ENCODE assay signal across 36 cellular contexts in genomic region chr20:33388268-33388667, GRCh38.
"Had no signal": no experiment of that assay in that cellular context is flagged by ENCODE, and none has a peak within 500 bp of the region (broad histone marks: within the 10 kb centered on the region; RNA-seq: fewer than 3 reads in every experiment).

No MANE protein-coding gene starts in this region.

- H3K27ac ChIP-seq: body of pancreas, brain microvascular endothelial cell, breast epithelium, VCaP had no signal

- H3K27me3 ChIP-seq: adrenal gland, body of pancreas, brain microvascular endothelial cell, breast epithelium had no signal

- H3K36me3 ChIP-seq: breast epithelium had no signal

- ATAC-seq: activated CD8-positive, alpha-beta T cell treated with anti-CD3 and anti-CD28 coated beads for 36 hours; activated naive CD4-positive, alpha-beta T cell treated with anti-CD3 and anti-CD28 coated beads, Interleukin-2, amount 50 U/mL, for 72 hours; activated T-cell treated with anti-CD3 and anti-CD28 coated beads, Interleukin-2, amount 50 U/mL, for 4 hours; activated T-cell treated with anti-CD3 and anti-CD28 coated beads, Interleukin-2, amount 50 U/mL, for 72 hours; activated T-helper 17 cell treated with anti-CD3 and anti-CD28 coated beads, Interleukin-2, amount 50 U/mL, for 72 hours; body of pancreas had no signal

- DNase-seq: activated B cell treated with CpG ODN at 0.5 μM for 24 hours; activated CD4-positive, alpha-beta memory T cell treated with anti-CD3 and anti-CD28 coated beads for 36 hours; activated CD4-positive, alpha-beta T cell treated with anti-CD3 and anti-CD28 coated beads for 4 hours; activated CD4-positive, alpha-beta T cell treated with anti-CD3 and anti-CD28 coated beads, Interleukin-2, amount 50 U/mL, for 1 hour; activated CD4-positive, alpha-beta T cell treated with anti-CD3 and anti-CD28 coated beads, Interleukin-2, amount 50 U/mL, for 4 hours; activated CD4-positive, CD25-positive, alpha-beta regulatory T cell treated with anti-CD3 and anti-CD28 coated beads, Interleukin-2, amount 50 U/mL, for 72 hours; activated CD8-positive, alpha-beta memory T cell treated with anti-CD3 and anti-CD28 coated beads, Interleukin-2, amount 50 U/mL, for 4 hours; activated CD8-positive, alpha-beta T cell treated with anti-CD3 and anti-CD28 coated beads for 36 hours; activated gamma-delta T cell treated with Interleukin-2 at 50 U/mL for 16 hours; activated naive CD4-positive, alpha-beta T cell; activated naive CD4-positive, alpha-beta T cell treated with anti-CD3 and anti-CD28 coated beads for 36 hours; activated naive CD4-positive, alpha-beta T cell treated with anti-CD3 and anti-CD28 coated beads, Interleukin-2, amount 50 U/mL, for 16 hours; activated naive CD8-positive, alpha-beta T cell treated with anti-CD3 and anti-CD28 coated beads for 36 hours; activated T-cell treated with anti-CD3 and anti-CD28 coated beads for 4 hours; activated T-cell treated with anti-CD3 and anti-CD28 coated beads, Interleukin-2, amount 50 U/mL, for 1 hour; activated T-cell treated with anti-CD3 and anti-CD28 coated beads, Interleukin-2, amount 50 U/mL, for 4 hours; activated T-cell treated with anti-CD3 and anti-CD28 coated beads, Interleukin-2, amount 50 U/mL, for 72 hours; adrenal gland; amniotic stem cell; aorta; body of pancreas; brain microvascular endothelial cell; central memory CD4-positive, alpha-beta T cell; cerebellar nuclear complex; T-helper 1 cell; T-helper 2 cell; T-helper 9 cell had no signal

- H3K9me3 ChIP-seq: adrenal gland, body of pancreas, breast epithelium had no signal

- FAIRE-seq: astrocyte, TTC549 had no signal

- H3K27me3 Mint-ChIP-seq: activated B cell treated with CpG ODN at 0.5 μM for 24 hours; activated CD4-positive, alpha-beta memory T cell treated with anti-CD3 and anti-CD28 coated beads for 36 hours; activated CD8-positive, alpha-beta T cell treated with anti-CD3 and anti-CD28 coated beads for 36 hours; activated naive CD8-positive, alpha-beta T cell treated with anti-CD3 and anti-CD28 coated beads for 36 hours; activated T-helper 17 cell treated with anti-CD3 and anti-CD28 coated beads, Interleukin-2, amount 50 U/mL, for 72 hours had no signal

- H3K4me3 Mint-ChIP-seq: activated B cell treated with CpG ODN at 0.5 μM for 24 hours; activated CD4-positive, alpha-beta memory T cell treated with anti-CD3 and anti-CD28 coated beads for 36 hours; activated CD8-positive, alpha-beta T cell treated with anti-CD3 and anti-CD28 coated beads for 36 hours; activated naive CD4-positive, alpha-beta T cell treated with anti-CD3 and anti-CD28 coated beads for 36 hours; activated naive CD8-positive, alpha-beta T cell treated with anti-CD3 and anti-CD28 coated beads for 36 hours; activated T-cell treated with anti-CD3 and anti-CD28 coated beads, Interleukin-2, amount 50 U/mL, for 4 hours; activated T-cell treated with anti-CD3 and anti-CD28 coated beads, Interleukin-2, amount 50 U/mL, for 72 hours; activated T-helper 1 cell treated with anti-CD3 and anti-CD28 coated beads, Interleukin-12 subunit alpha, Interleukin-12 subunit beta, Interleukin-2, Interleukin-4 antibody, amounts not matched to agents 30 ng/mL and 10 ng/mL and 1 ng/mL, durations not matched to agents 14 hours and 24 hours and 36 hours; activated T-helper 17 cell treated with anti-CD3 and anti-CD28 coated beads, Interleukin-2, amount 50 U/mL, for 72 hours; T-helper 1 cell treated with Interleukin-12 subunit alpha and Interleukin-12 subunit beta and Interleukin-4 antibody, amounts not matched to agents 30 μg/mL and 1 μg/mL, for 36 hours; T-helper 2 cell treated with Interferon-gamma antibody and Interleukin-4, amounts not matched to agents 5 μg/mL and 100 μg/mL, for 36 hours had no signal

- H3K27ac Mint-ChIP-seq: activated B cell treated with CpG ODN at 0.5 μM for 24 hours; activated CD4-positive, alpha-beta memory T cell treated with anti-CD3 and anti-CD28 coated beads for 36 hours; activated CD8-positive, alpha-beta T cell treated with anti-CD3 and anti-CD28 coated beads for 36 hours; activated naive CD4-positive, alpha-beta T cell treated with anti-CD3 and anti-CD28 coated beads for 36 hours; activated naive CD8-positive, alpha-beta T cell treated with anti-CD3 and anti-CD28 coated beads for 36 hours; activated T-cell treated with anti-CD3 and anti-CD28 coated beads, Interleukin-2, amount 50 U/mL, for 72 hours; activated T-helper 1 cell treated with anti-CD3 and anti-CD28 coated beads, Interleukin-12 subunit alpha, Interleukin-12 subunit beta, Interleukin-2, Interleukin-4 antibody, amounts not matched to agents 30 ng/mL and 10 ng/mL and 1 ng/mL, durations not matched to agents 14 hours and 24 hours and 36 hours; activated T-helper 17 cell treated with anti-CD3 and anti-CD28 coated beads, Interleukin-2, amount 50 U/mL, for 72 hours; T-helper 1 cell treated with Interleukin-12 subunit alpha and Interleukin-12 subunit beta and Interleukin-4 antibody, amounts not matched to agents 30 μg/mL and 1 μg/mL, for 36 hours; T-helper 2 cell treated with Interferon-gamma antibody and Interleukin-4, amounts not matched to agents 5 μg/mL and 100 μg/mL, for 36 hours had no signal

- H3K4me1 Mint-ChIP-seq: activated T-helper 17 cell treated with anti-CD3 and anti-CD28 coated beads, Interleukin-2, amount 50 U/mL, for 72 hours had no signal

- H3K4me3 ChIP-seq: adrenal gland, body of pancreas, breast epithelium had no signal

- H3K9me3 Mint-ChIP-seq: activated B cell treated with CpG ODN at 0.5 μM for 24 hours; activated CD4-positive, alpha-beta memory T cell treated with anti-CD3 and anti-CD28 coated beads for 36 hours; activated CD8-positive, alpha-beta T cell treated with anti-CD3 and anti-CD28 coated beads for 36 hours; activated naive CD4-positive, alpha-beta T cell treated with anti-CD3 and anti-CD28 coated beads for 36 hours; activated naive CD4-positive, alpha-beta T cell treated with anti-CD3 and anti-CD28 coated beads, Interleukin-2, amount 50 U/mL, for 72 hours; activated naive CD8-positive, alpha-beta T cell treated with anti-CD3 and anti-CD28 coated beads for 36 hours; activated T-cell treated with anti-CD3 and anti-CD28 coated beads, Interleukin-2, amount 50 U/mL, for 4 hours; activated T-cell treated with anti-CD3 and anti-CD28 coated beads, Interleukin-2, amount 50 U/mL, for 72 hours; activated T-helper 1 cell treated with anti-CD3 and anti-CD28 coated beads, Interleukin-12 subunit alpha, Interleukin-12 subunit beta, Interleukin-2, Interleukin-4 antibody, amounts not matched to agents 30 ng/mL and 10 ng/mL and 1 ng/mL, durations not matched to agents 14 hours and 24 hours and 36 hours; activated T-helper 17 cell treated with anti-CD3 and anti-CD28 coated beads, Interleukin-2, amount 50 U/mL, for 72 hours; T-helper 1 cell treated with Interleukin-12 subunit alpha and Interleukin-12 subunit beta and Interleukin-4 antibody, amounts not matched to agents 30 μg/mL and 1 μg/mL, for 36 hours; T-helper 2 cell treated with Interferon-gamma antibody and Interleukin-4, amounts not matched to agents 5 μg/mL and 100 μg/mL, for 36 hours had no signal

- H3K4me1 ChIP-seq: adrenal gland, body of pancreas, breast epithelium had no signal
